In genomic region chr15:63197626-63198025, GRCh38 we compare ENCODE assay signal across 20 cellular contexts. TPM values are rescaled to one million over a fixed set of nuclear protein-coding genes. Genes with fewer than 3 reads are reported as not detected.
A peak's percentile ranks its signal among the peaks of the same experiment; 100 is the strongest.
DNase-seq lines count a peak whose midpoint lies in the region; ATAC-seq and TF ChIP-seq lines count a peak whose summit lies in the region.
"Had no signal": no experiment of that assay in that cellular context is flagged by ENCODE, and none has a peak within 500 bp of the region (broad histone marks: within the 10 kb centered on the region; RNA-seq: fewer than 3 reads in every experiment).

No MANE protein-coding gene starts in this region.

- peak overlapping the region in 3 of 4 donors; percentile 22 to 43 (median 27) for H3K4me3 Mint-ChIP-seq in CD4-positive, CD25-positive, alpha-beta regulatory T cell
- no peak overlapping the region for H3K4me3 Mint-ChIP-seq in Caco-2 (ENCODE audit: unreplicated experiment)
- H3K4me3 Mint-ChIP-seq in activated CD8-positive, alpha-beta T cell treated with anti-CD3 and anti-CD28 coated beads, Interleukin-2, amount 10 ng/mL, durations not matched to agents 7 days and 5 days = no peak overlapping the region
- H3K4me3 Mint-ChIP-seq: activated CD8-positive, alpha-beta memory T cell treated with anti-CD3 and anti-CD28 coated beads, Interleukin-2, amount 10 ng/mL, durations not matched to agents 7 days and 5 days; activated naive CD4-positive, alpha-beta T cell treated with anti-CD3 and anti-CD28 coated beads, Interleukin-2, amount 10 ng/mL, durations not matched to agents 7 days and 5 days had no signal

- H3K9ac ChIP-seq in mesendoderm (ENCODE audit: low read length) = no peak overlapping the region

- H3K36me3 Mint-ChIP-seq in CD4-positive, CD25-positive, alpha-beta regulatory T cell = peaks cover 36% of the 10 kb centered on the region
- H3K36me3 Mint-ChIP-seq in Caco-2 (ENCODE audit: insufficient read depth, unreplicated experiment) = no peaks in the 10 kb centered on the region
- H3K36me3 Mint-ChIP-seq in activated CD8-positive, alpha-beta T cell treated with anti-CD3 and anti-CD28 coated beads, Interleukin-2, amount 10 ng/mL, durations not matched to agents 7 days and 5 days (ENCODE audit: low read depth) = peaks cover 75% of the 10 kb centered on the region

- peak overlapping the region; percentile 21 for H2BK120ac ChIP-seq in mesendoderm (ENCODE audit: low read depth, low read length)

- H3K4ac ChIP-seq in mesendoderm (ENCODE audit: low read depth, low read length) = no peak overlapping the region

- no peak overlapping the region for H2BK15ac ChIP-seq in mesendoderm (replicated peaks; ENCODE audit: low read depth)

- POLR2A ChIA-PET in Caco-2 (lab: Charles Lee) = no interaction called here
- POLR2A ChIA-PET in activated CD8-positive, alpha-beta T cell treated with anti-CD3 and anti-CD28 coated beads, Interleukin-2, amount 10 ng/mL, durations not matched to agents 7 days and 5 days (lab: Charles Lee) = interaction anchor here (1.6 kb wide), 2 partner anchors 14 to 40 kb away, joined by 5 read pairs; partner anchors contain the start of gene RPS27L

- H3K79me1 ChIP-seq in mesendoderm (ENCODE audit: low read length) = peaks cover 15% of the 10 kb centered on the region

- peaks cover 11% of the 10 kb centered on the region for H3K79me2 ChIP-seq in mesendoderm (ENCODE audit: control insufficient read depth, insufficient read depth, low read length)

- no peaks in the 10 kb centered on the region for H3K9me3 ChIP-seq in CD4-positive, CD25-positive, alpha-beta regulatory T cell (ENCODE audit: control insufficient read depth in 2 of 2, low read length in 2 of 2)
- no peaks in the 10 kb centered on the region for H3K9me3 ChIP-seq in Caco-2
- H3K9me3 ChIP-seq: colonic mucosa, heart left ventricle, left ventricle myocardium inferior, SJCRH30 had no signal

- no CpG with 5 or more reads among the region's 1 CpG for WGBS in mesendoderm (ENCODE audit: extremely low coverage, insufficient coverage, low lambda C conversion rate)

- no peak overlapping the region for H4K5ac ChIP-seq in mesendoderm (ENCODE audit: low read length)

- no peak overlapping the region for H3K56ac ChIP-seq in mesendoderm (ENCODE audit: low read length)

- no peak overlapping the region for H2BK5ac ChIP-seq in mesendoderm (ENCODE audit: low read length)

- H3K4me3 ChIP-seq in CD4-positive, CD25-positive, alpha-beta regulatory T cell (ENCODE audit: low read depth, low read length) = peak overlapping the region; percentile 35
- H3K4me3 ChIP-seq in Caco-2 (ENCODE audit: low read depth, low read length) = no peak overlapping the region
- no peak overlapping the region for H3K4me3 ChIP-seq in mesendoderm (ENCODE audit: low read length)
- H3K4me3 ChIP-seq: colonic mucosa, heart left ventricle, left ventricle myocardium inferior, PC-9, SJCRH30 had no signal

- H3K23ac ChIP-seq in mesendoderm (ENCODE audit: low read length) = no peak overlapping the region

- H3K27me3 Mint-ChIP-seq in CD4-positive, CD25-positive, alpha-beta regulatory T cell = no peaks in the 10 kb centered on the region
- no peaks in the 10 kb centered on the region for H3K27me3 Mint-ChIP-seq in Caco-2 (ENCODE audit: insufficient read depth, unreplicated experiment)
- no peaks in the 10 kb centered on the region for H3K27me3 Mint-ChIP-seq in activated CD8-positive, alpha-beta T cell treated with anti-CD3 and anti-CD28 coated beads, Interleukin-2, amount 10 ng/mL, durations not matched to agents 7 days and 5 days (ENCODE audit: low read depth)
- H3K27me3 Mint-ChIP-seq: activated CD8-positive, alpha-beta memory T cell treated with anti-CD3 and anti-CD28 coated beads, Interleukin-2, amount 10 ng/mL, durations not matched to agents 7 days and 5 days; activated naive CD4-positive, alpha-beta T cell treated with anti-CD3 and anti-CD28 coated beads, Interleukin-2, amount 10 ng/mL, durations not matched to agents 7 days and 5 days had no signal

- ATAC-seq in CD4-positive, CD25-positive, alpha-beta regulatory T cell (ENCODE audit: low read depth in 2 of 2) = no peak
- ATAC-seq in activated CD8-positive, alpha-beta T cell treated with anti-CD3 and anti-CD28 coated beads, Interleukin-2, amount 10 ng/mL, durations not matched to agents 7 days and 5 days = no peak
- ATAC-seq in HG02623 (IDR thresholded peaks at IDR 0.05; ENCODE audit: unreplicated experiment) (no peak), GM21367 (IDR thresholded peaks at IDR 0.05; ENCODE audit: unreplicated experiment) (no peak), HG02938 (IDR thresholded peaks at IDR 0.05; ENCODE audit: unreplicated experiment) (no peak)
- ATAC-seq: activated CD8-positive, alpha-beta memory T cell treated with anti-CD3 and anti-CD28 coated beads, Interleukin-2, amount 10 ng/mL, durations not matched to agents 7 days and 5 days; heart left ventricle had no signal

- intact Hi-C loops in Caco-2 (cut with micrococcal nuclease; ENCODE audit: unreplicated experiment) = no loop called here

- H3K4me1 Mint-ChIP-seq in CD4-positive, CD25-positive, alpha-beta regulatory T cell = peaks cover 31 to 97% (median 75%) of the 10 kb centered on the region in 4 donors
- H3K4me1 Mint-ChIP-seq in Caco-2 (ENCODE audit: low read depth, unreplicated experiment) = no peaks in the 10 kb centered on the region
- peaks cover 91% of the 10 kb centered on the region for H3K4me1 Mint-ChIP-seq in activated CD8-positive, alpha-beta T cell treated with anti-CD3 and anti-CD28 coated beads, Interleukin-2, amount 10 ng/mL, durations not matched to agents 7 days and 5 days (ENCODE audit: low read depth)

- BruUV-seq in Caco-2 (replicated peaks; lab: Mats Ljungman, UMichigan) = no TSS peak

- H3K9me3 Mint-ChIP-seq in CD4-positive, CD25-positive, alpha-beta regulatory T cell = no peaks in the 10 kb centered on the region
- no peaks in the 10 kb centered on the region for H3K9me3 Mint-ChIP-seq in Caco-2 (ENCODE audit: unreplicated experiment)
- no peaks in the 10 kb centered on the region for H3K9me3 Mint-ChIP-seq in activated CD8-positive, alpha-beta T cell treated with anti-CD3 and anti-CD28 coated beads, Interleukin-2, amount 10 ng/mL, durations not matched to agents 7 days and 5 days (ENCODE audit: insufficient read depth)
- H3K9me3 Mint-ChIP-seq: activated naive CD4-positive, alpha-beta T cell treated with anti-CD3 and anti-CD28 coated beads, Interleukin-2, amount 10 ng/mL, durations not matched to agents 7 days and 5 days had no signal

- H3K4me2 ChIP-seq in mesendoderm (ENCODE audit: low read length) = no peak overlapping the region

- H2AK5ac ChIP-seq in mesendoderm (ENCODE audit: low read length) = no peak overlapping the region

- peaks cover 5% of the 10 kb centered on the region for H3K36me3 ChIP-seq in CD4-positive, CD25-positive, alpha-beta regulatory T cell (ENCODE audit: control insufficient read depth, insufficient read depth, low read length)
- H3K36me3 ChIP-seq in Caco-2 (ENCODE audit: control insufficient read depth, insufficient read depth, low read length) (no peaks in the 10 kb centered on the region), mesendoderm (ENCODE audit: control insufficient read depth, insufficient read depth, low read length) (no peaks in the 10 kb centered on the region)
- H3K36me3 ChIP-seq: colonic mucosa, left ventricle myocardium inferior had no signal

- TF ChIP-seq CTCF in Caco-2 (IDR thresholded peaks at IDR 0.05; ENCODE audit: insufficient read depth in 1 of 2, low read depth in 1 of 2, low read length in 1 of 2, severe bottlenecking in 1 of 2, unreplicated experiment in 1 of 2) = no peak

- no peak overlapping the region for H4K8ac ChIP-seq in mesendoderm (ENCODE audit: low read depth, low read length)

- H3K27ac Mint-ChIP-seq in CD4-positive, CD25-positive, alpha-beta regulatory T cell = peak overlapping the region; percentile 69 to 95 (median 78)
- H3K27ac Mint-ChIP-seq in Caco-2 (ENCODE audit: unreplicated experiment) = peak overlapping the region; percentile 20
- H3K27ac Mint-ChIP-seq in activated CD8-positive, alpha-beta T cell treated with anti-CD3 and anti-CD28 coated beads, Interleukin-2, amount 10 ng/mL, durations not matched to agents 7 days and 5 days = peak overlapping the region; percentile 61
- H3K27ac Mint-ChIP-seq: activated CD8-positive, alpha-beta memory T cell treated with anti-CD3 and anti-CD28 coated beads, Interleukin-2, amount 10 ng/mL, durations not matched to agents 7 days and 5 days; activated naive CD4-positive, alpha-beta T cell treated with anti-CD3 and anti-CD28 coated beads, Interleukin-2, amount 10 ng/mL, durations not matched to agents 7 days and 5 days had no signal

- CTCF ChIA-PET in Caco-2 (lab: Charles Lee) = no interaction called here
- CTCF ChIA-PET in activated CD8-positive, alpha-beta T cell treated with anti-CD3 and anti-CD28 coated beads, Interleukin-2, amount 10 ng/mL, durations not matched to agents 7 days and 5 days (lab: Charles Lee) = interaction anchor here (0.7 to 8.7 kb wide), 7 partner anchors 8 to 78 kb away, joined by 3 to 98 read pairs (median 3); no protein-coding TSS in a partner anchor

- H3K27me3 ChIP-seq in CD4-positive, CD25-positive, alpha-beta regulatory T cell (ENCODE audit: control insufficient read depth, insufficient read depth, low read length) = no peaks in the 10 kb centered on the region
- H3K27me3 ChIP-seq in Caco-2 (replicated peaks; ENCODE audit: control insufficient read depth, insufficient read depth, low read length) (no peaks in the 10 kb centered on the region), mesendoderm (ENCODE audit: insufficient read depth, low read length, poor library complexity) (no peaks in the 10 kb centered on the region)
- H3K27me3 ChIP-seq: colonic mucosa, heart left ventricle, SJCRH30 had no signal

- H3K18ac ChIP-seq in mesendoderm (ENCODE audit: low read length) = no peak overlapping the region

- no peak for DNase-seq in CD4-positive, CD25-positive, alpha-beta regulatory T cell
- no peak for DNase-seq in Caco-2
- DNase-seq in activated CD8-positive, alpha-beta T cell treated with anti-CD3 and anti-CD28 coated beads, Interleukin-2, amount 10 ng/mL, durations not matched to agents 7 days and 5 days = no peak
- DNase-seq in mesendoderm = no peak
- DNase-seq: activated CD4-positive, CD25-positive, alpha-beta regulatory T cell; activated CD8-positive, alpha-beta memory T cell treated with anti-CD3 and anti-CD28 coated beads, Interleukin-2, amount 10 ng/mL, durations not matched to agents 7 days and 5 days; activated naive CD4-positive, alpha-beta T cell treated with anti-CD3 and anti-CD28 coated beads, Interleukin-2, amount 10 ng/mL, durations not matched to agents 7 days and 5 days; colonic mucosa; COR-L47; heart left ventricle; left ventricle myocardium inferior; NCI-H1436; NCI-H774; occipital lobe; PC-9; SJCRH30; stimulated activated CD8-positive, alpha-beta memory T cell treated with anti-CD3 and anti-CD28 coated beads, Interleukin-4, amount 100 ng/mL, for 48 hours had no signal

- H3K4me1 ChIP-seq in CD4-positive, CD25-positive, alpha-beta regulatory T cell (ENCODE audit: control insufficient read depth, insufficient read depth, low read length, poor library complexity, severe bottlenecking) = peaks cover 91% of the 10 kb centered on the region
- H3K4me1 ChIP-seq in Caco-2 (peaks cover 4% of the 10 kb centered on the region; the same call in 1 of the 2 replicates), mesendoderm (ENCODE audit: control insufficient read depth, low read depth, low read length) (peaks cover 11% of the 10 kb centered on the region)
- H3K4me1 ChIP-seq: colonic mucosa had no signal

- peak overlapping the region; percentile 57 for H3K27ac ChIP-seq in CD4-positive, CD25-positive, alpha-beta regulatory T cell (ENCODE audit: insufficient read depth, low read length, poor library complexity, severe bottlenecking)
- no peak overlapping the region for H3K27ac ChIP-seq in mesendoderm (ENCODE audit: low read depth, low read length)
- H3K27ac ChIP-seq: colonic mucosa, heart left ventricle, left ventricle myocardium inferior, SJCRH30 had no signal

RNA-seq across cellular contexts. Expression of gene RAB8B, which starts 8.2 kb away (rescaled TPM):
- total RNA-seq in CD4-positive, CD25-positive, alpha-beta regulatory T cell = 114 TPM
- 10 to 100 TPM; 67.4 to 82.4 (median 74.4) TPM for polyA plus RNA-seq in CD4-positive, CD25-positive, alpha-beta regulatory T cell
- total RNA-seq in Caco-2 (2022) = 17.3 and 18.2 TPM in 2 replicates
- 100 to 1,000 TPM; 112 to 113 TPM for total RNA-seq in activated CD8-positive, alpha-beta T cell treated with anti-CD3 and anti-CD28 coated beads, Interleukin-2, amount 10 ng/mL, durations not matched to agents 7 days and 5 days
- polyA plus RNA-seq in mesendoderm (2013, experiment 1 of 2) = 47.0 TPM
- polyA plus RNA-seq in mesendoderm (2013, experiment 2 of 2) = 45.5 TPM

RNA-seq across cellular contexts. Expression of gene RPS27L, which starts 40.3 kb away (rescaled TPM):
- 94.0 TPM for total RNA-seq in CD4-positive, CD25-positive, alpha-beta regulatory T cell
- polyA plus RNA-seq in CD4-positive, CD25-positive, alpha-beta regulatory T cell = 100 to 1,000 TPM; 264 to 422 (median 337) TPM
- 62.2 and 73.0 TPM in 2 replicates for total RNA-seq in Caco-2 (2022)
- total RNA-seq in activated CD8-positive, alpha-beta T cell treated with anti-CD3 and anti-CD28 coated beads, Interleukin-2, amount 10 ng/mL, durations not matched to agents 7 days and 5 days = 100 to 1,000 TPM; 235 to 238 TPM
- polyA plus RNA-seq in mesendoderm (2013, experiment 1 of 2) = 106 TPM
- 110 TPM for polyA plus RNA-seq in mesendoderm (2013, experiment 2 of 2)

Comparison
In these comparisons a context has a peak if more than half of its experiments do, and no peak if none do; other contexts are left out.
1. H3K27ac Mint-ChIP-seq: peak in every context shown above with its lines; median percentile 78 in CD4-positive, CD25-positive, alpha-beta regulatory T cell; 61 in activated CD8-positive, alpha-beta T cell treated with anti-CD3 and anti-CD28 coated beads, Interleukin-2, amount 10 ng/mL, durations not matched to agents 7 days and 5 days; 20 in Caco-2.
2. H3K4me3 Mint-ChIP-seq: peak in CD4-positive, CD25-positive, alpha-beta regulatory T cell (3 of 4); none in Caco-2 (single experiment) and activated CD8-positive, alpha-beta T cell treated with anti-CD3 and anti-CD28 coated beads, Interleukin-2, amount 10 ng/mL, durations not matched to agents 7 days and 5 days (single experiment).